21 cellular contexts compared by ENCODE assay signal in genomic region chr11:84833488-84834086, GRCh38.
"Had no signal": no experiment of that assay in that cellular context is flagged by ENCODE, and none has a peak within 500 bp of the region (broad histone marks: within the 10 kb centered on the region; RNA-seq: fewer than 3 reads in every experiment).

No MANE protein-coding gene starts in this region.

- H3K4me2 ChIP-seq: PC-9 had no signal

- H3K4me3 ChIP-seq: PC-9, SK-N-MC had no signal

- H2AFZ ChIP-seq: PC-9 had no signal

- DNase-seq: activated CD4-positive, alpha-beta memory T cell treated with anti-CD3 and anti-CD28 coated beads for 36 hours; activated CD4-positive, alpha-beta T cell treated with anti-CD3 and anti-CD28 coated beads, Interleukin-2, amount 10 ng/mL, durations not matched to agents 7 days and 5 days; activated CD4-positive, CD25-positive, alpha-beta regulatory T cell; activated CD8-positive, alpha-beta memory T cell treated with anti-CD3 and anti-CD28 coated beads for 24 hours; activated effector memory CD4-positive, alpha-beta T cell treated with anti-CD3 and anti-CD28 coated beads, Interleukin-2, amount 50 U/mL, for 16 hours; activated naive CD4-positive, alpha-beta T cell treated with Interleukin-2 at 50 U/mL for 16 hours; activated T-cell treated with anti-CD3 and anti-CD28 coated beads, Interleukin-2, amount 50 U/mL, for 4 hours; amygdala; Karpas-422; NCI-H1092; NCI-H2029; NCI-H345; NCI-H510A; NCI-H526 treated with DMSO at 0.1 percent for 48 hours; NCI-H82; PC-9; SIG-M5; T-helper 1 cell had no signal

- FAIRE-seq: astrocyte had no signal

- H3K27ac ChIP-seq: PC-9, SK-N-MC, VCaP had no signal
